ENCODE assay signal across 22 cellular contexts in the genomic region with DNA sequence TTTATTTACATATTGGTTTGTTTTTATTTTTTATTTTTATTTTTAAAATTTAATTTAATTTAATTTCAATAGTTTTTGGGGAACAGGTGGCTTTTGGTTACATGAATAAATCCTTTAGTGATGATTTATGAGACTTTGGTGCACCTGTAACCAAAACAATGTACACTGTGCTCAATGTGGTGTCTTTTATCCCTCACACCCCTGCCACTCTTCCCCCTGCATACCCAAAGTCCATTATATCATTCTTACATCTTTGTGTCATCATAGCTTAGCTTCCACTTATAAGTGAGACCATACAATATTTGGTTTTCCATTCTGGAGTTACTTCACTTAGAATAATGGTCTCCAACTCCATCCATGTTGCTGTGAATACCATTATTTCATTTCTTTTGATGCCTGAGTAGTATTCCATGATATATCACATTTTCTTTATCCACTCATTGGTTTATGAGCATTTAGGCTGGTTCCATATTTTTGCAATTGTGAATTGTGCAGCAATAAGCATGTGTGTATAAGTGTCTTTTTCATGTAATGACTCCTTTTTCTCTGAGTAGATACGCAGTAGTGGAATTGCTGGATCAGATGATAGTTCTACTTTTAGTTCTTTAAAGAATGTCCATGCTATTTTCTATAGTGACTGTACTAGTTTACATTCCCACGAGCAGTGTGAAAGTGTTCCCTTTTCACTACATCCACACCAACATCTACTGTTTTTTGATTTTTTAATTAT.
DNase-seq lines count a peak whose midpoint lies in the region; ATAC-seq and TF ChIP-seq lines count a peak whose summit lies in the region.
"Had no signal": no experiment of that assay in that cellular context is flagged by ENCODE, and none has a peak within 500 bp of the region (broad histone marks: within the 10 kb centered on the region; RNA-seq: fewer than 3 reads in every experiment).

No MANE protein-coding gene starts in this region.

- WGBS in right cardiac atrium = 89% methylated on average over 2 of the region's 2 CpGs

- no peak for TF ChIP-seq CTCF in DND-41 (IDR thresholded peaks at IDR 0.05; ENCODE audit: borderline replicate concordance, extremely low read depth, low read length, poor library complexity, severe bottlenecking)

- no peak overlapping the region for H3K4me3 Mint-ChIP-seq in activated CD4-positive, alpha-beta T cell treated with anti-CD3 and anti-CD28 coated beads for 36 hours
- peak overlapping the region; percentile 6 for H3K4me3 Mint-ChIP-seq in T-helper 17 cell
- H3K4me3 Mint-ChIP-seq: GM23338 had no signal

- H3K27ac ChIP-seq in DND-41 (ENCODE audit: low read length) = no peak overlapping the region
- H3K27ac ChIP-seq in right cardiac atrium (ENCODE audit: low read length) = no peak overlapping the region
- H3K27ac ChIP-seq: BLaER1 treated with 17β-estradiol and CSF1 and Interleukin-3, amounts not matched to agents 10 nM and 100 nM; Peyer's patch; SJSA1 had no signal

- H3K27ac Mint-ChIP-seq in activated CD4-positive, alpha-beta T cell treated with anti-CD3 and anti-CD28 coated beads for 36 hours = no peak overlapping the region
- H3K27ac Mint-ChIP-seq in T-helper 17 cell = no peak overlapping the region
- H3K27ac Mint-ChIP-seq: GM23338 had no signal

- peaks cover 3% of the 10 kb centered on the region for H3K9me3 Mint-ChIP-seq in activated CD4-positive, alpha-beta T cell treated with anti-CD3 and anti-CD28 coated beads for 36 hours (ENCODE audit: low read depth)

- H3K36me3 ChIP-seq in DND-41 (ENCODE audit: insufficient read depth, low read length) = no peaks in the 10 kb centered on the region
- H3K36me3 ChIP-seq: BLaER1 treated with 17β-estradiol and CSF1 and Interleukin-3, amounts not matched to agents 10 nM and 100 nM; Peyer's patch; SJSA1 had no signal

- POLR2A ChIA-PET in activated CD4-positive, alpha-beta T cell treated with anti-CD3 and anti-CD28 coated beads for 36 hours (lab: Charles Lee) = no interaction called here

- no peaks in the 10 kb centered on the region for H3K9me3 ChIP-seq in DND-41 (ENCODE audit: insufficient read depth, low read length, severe bottlenecking)
- no peaks in the 10 kb centered on the region for H3K9me3 ChIP-seq in T-helper 17 cell (ENCODE audit: control insufficient read depth, low read length, poor library complexity, severe bottlenecking)
- no peaks in the 10 kb centered on the region for H3K9me3 ChIP-seq in right cardiac atrium (ENCODE audit: control insufficient read depth, low read length)
- H3K9me3 ChIP-seq: Peyer's patch, SJSA1 had no signal

- H3K27me3 Mint-ChIP-seq in activated CD4-positive, alpha-beta T cell treated with anti-CD3 and anti-CD28 coated beads for 36 hours = no peaks in the 10 kb centered on the region
- H3K27me3 Mint-ChIP-seq in T-helper 17 cell = no peaks in the 10 kb centered on the region

- intact Hi-C loops in activated CD4-positive, alpha-beta T cell treated with anti-CD3 and anti-CD28 coated beads for 36 hours (cut with DNase I, micrococcal nuclease) = no loop called here
- intact Hi-C loops in right cardiac atrium (cut with DNase I) = no loop called here

- H3K4me3 ChIP-seq in DND-41 (ENCODE audit: low read depth in 1 of 2, low read length in 2 of 2) (no peak overlapping the region), right cardiac atrium (ENCODE audit: low read length) (no peak overlapping the region)
- H3K4me3 ChIP-seq: BLaER1 treated with 17β-estradiol and CSF1 and Interleukin-3, amounts not matched to agents 10 nM and 100 nM; GM12878; GM23338; Peyer's patch; SJSA1 had no signal

- ATAC-seq in activated CD4-positive, alpha-beta T cell treated with anti-CD3 and anti-CD28 coated beads for 36 hours = peak; percentile 55
- ATAC-seq in DND-41 (ENCODE audit: insufficient read depth, low read depth) (peak; percentile 37; the same call in 1 of the 3 replicates), T-helper 17 cell (no peak), right cardiac atrium (no peak)
- ATAC-seq: GM12878, GM23338 had no signal

- H4K20me1 ChIP-seq in DND-41 (ENCODE audit: insufficient read depth, low read length) = no peaks in the 10 kb centered on the region
- H4K20me1 ChIP-seq: BLaER1 treated with 17β-estradiol and CSF1 and Interleukin-3, amounts not matched to agents 10 nM and 100 nM had no signal

- no peaks in the 10 kb centered on the region for H3K79me2 ChIP-seq in DND-41 (ENCODE audit: insufficient read depth, low read length)

- no peak overlapping the region for H2AFZ ChIP-seq in DND-41 (ENCODE audit: low read depth, low read length)
- H2AFZ ChIP-seq: GM23338 had no signal

- H3K4me1 ChIP-seq in DND-41 (ENCODE audit: insufficient read depth, low read length) (no peaks in the 10 kb centered on the region), right cardiac atrium (ENCODE audit: control insufficient read depth, insufficient read depth, low read length) (no peaks in the 10 kb centered on the region)
- H3K4me1 ChIP-seq: BLaER1 treated with 17β-estradiol and CSF1 and Interleukin-3, amounts not matched to agents 10 nM and 100 nM; Peyer's patch; SJSA1 had no signal

- no peak overlapping the region for H3K4me2 ChIP-seq in DND-41 (ENCODE audit: insufficient read depth, low read length)
- H3K4me2 ChIP-seq: BLaER1 treated with 17β-estradiol and CSF1 and Interleukin-3, amounts not matched to agents 10 nM and 100 nM; GM23338 had no signal

- DNase-seq in activated CD4-positive, alpha-beta T cell treated with anti-CD3 and anti-CD28 coated beads for 36 hours = no peak
- no peak for DNase-seq in activated CD4-positive, alpha-beta T cell treated with anti-CD3 and anti-CD28 coated beads, Interleukin-2, amount 50 U/mL, for 1 hour
- DNase-seq in DND-41 (no peak), T-helper 17 cell (no peak), left kidney (ENCODE audit: low read depth, low spot score) (peak; percentile 1), right cardiac atrium (no peak), NCI-H1417 treated with DMSO at 0.1 percent for 48 hours (lab: John Stamatoyannopoulos, UW) (no peak), dermis blood vessel endothelial cell (no peak)
- DNase-seq: GF-D8, HCEC 1CT, IMR-90, Karpas-422, NCI-H1092 treated with DMSO at 0.1 percent for 48 hours, NCI-H1694, NCI-H2081 treated with DMSO at 0.1 percent for 48 hours, NCI-H226, NCI-H524, Peyer's patch had no signal

- no peaks in the 10 kb centered on the region for H3K4me1 Mint-ChIP-seq in activated CD4-positive, alpha-beta T cell treated with anti-CD3 and anti-CD28 coated beads for 36 hours
- no peaks in the 10 kb centered on the region for H3K4me1 Mint-ChIP-seq in T-helper 17 cell
- H3K4me1 Mint-ChIP-seq: GM23338 had no signal

- CTCF ChIA-PET in activated CD4-positive, alpha-beta T cell treated with anti-CD3 and anti-CD28 coated beads for 36 hours (lab: Charles Lee) = no interaction called here

- no peak overlapping the region for H3K9ac ChIP-seq in DND-41 (ENCODE audit: low read depth, low read length)
- H3K9ac ChIP-seq: BLaER1 treated with 17β-estradiol and CSF1 and Interleukin-3, amounts not matched to agents 10 nM and 100 nM had no signal

- H3K36me3 Mint-ChIP-seq in activated CD4-positive, alpha-beta T cell treated with anti-CD3 and anti-CD28 coated beads for 36 hours (ENCODE audit: low read depth) = no peaks in the 10 kb centered on the region
- H3K36me3 Mint-ChIP-seq in T-helper 17 cell (ENCODE audit: low read depth) = no peaks in the 10 kb centered on the region

- H3K27me3 ChIP-seq in DND-41 (ENCODE audit: insufficient read depth, low read length, poor library complexity) (no peaks in the 10 kb centered on the region), right cardiac atrium (ENCODE audit: control insufficient read depth, insufficient read depth) (no peaks in the 10 kb centered on the region)
- H3K27me3 ChIP-seq: Peyer's patch, SJSA1 had no signal

Comparison
In these comparisons a context has a peak if more than half of its experiments do, and no peak if none do; other contexts are left out.
1. ATAC-seq: peak in activated CD4-positive, alpha-beta T cell treated with anti-CD3 and anti-CD28 coated beads for 36 hours (single experiment) and DND-41 (single experiment); none in T-helper 17 cell (single experiment) and right cardiac atrium (0 of 2).